Comparison of ENCODE assay signal across 6 cellular contexts in the genomic region with DNA sequence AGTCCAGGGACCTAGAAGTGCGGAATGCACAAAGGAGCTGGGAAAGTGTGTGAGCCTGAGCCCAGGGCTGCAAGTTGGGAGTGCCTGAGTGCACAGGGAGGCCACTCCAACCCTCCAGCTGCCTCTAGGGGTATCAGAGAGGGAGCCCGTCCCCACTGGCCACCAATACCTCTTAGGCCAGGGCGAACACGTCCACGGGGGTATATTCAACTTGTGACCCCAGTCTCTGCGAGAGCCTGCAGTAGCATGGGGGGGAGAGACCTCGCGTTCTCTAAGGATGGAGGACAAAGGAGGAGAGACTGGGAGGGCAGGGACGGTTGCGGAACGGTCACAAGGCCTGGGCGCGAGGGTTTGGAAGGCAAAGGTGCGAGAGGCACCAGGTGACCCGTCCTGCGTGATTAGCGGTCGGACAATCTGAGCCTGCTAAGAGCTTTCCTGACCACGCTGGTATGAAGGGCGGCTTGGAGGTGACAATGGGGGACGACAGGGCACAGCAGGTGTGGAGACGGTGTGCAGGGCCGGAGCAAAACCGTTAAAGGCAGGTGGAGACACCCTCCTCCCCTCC. TPM values are rescaled to one million over a fixed set of nuclear protein-coding genes. Genes with fewer than 3 reads are reported as not detected.
DNase-seq lines count a peak whose midpoint lies in the region; ATAC-seq and TF ChIP-seq lines count a peak whose summit lies in the region.

No MANE protein-coding gene starts in this region.

- peak overlapping the region; percentile 97 for H3K18ac ChIP-seq in neuronal stem cell (ENCODE audit: low read length)

- H3K27ac Mint-ChIP-seq in central memory CD8-positive, alpha-beta T cell (ENCODE audit: low read depth): peak overlapping the region; percentile 93

- H2BK15ac ChIP-seq in neuronal stem cell (ENCODE audit: low read length): no peak overlapping the region

- no peaks in the 10 kb centered on the region for H3K27me3 ChIP-seq in neuronal stem cell (ENCODE audit: control insufficient read depth in 3 of 3, insufficient read depth in 3 of 3, low read depth in 1 of 3, low read length in 3 of 3)

- H3K9me3 ChIP-seq in neuronal stem cell (replicated peaks in 1 of 2; ENCODE audit: control insufficient read depth in 2 of 2, insufficient read depth in 1 of 2, low read depth in 1 of 2, low read length in 2 of 2): peaks cover 0 to 1% of the 10 kb centered on the region in 2 donors

- WGBS in neuronal stem cell (ENCODE audit: extremely low coverage in 2 of 2, insufficient read length in 2 of 2, insufficient replicate concordance in 1 of 2), 2 donors: no CpG with 5 or more reads among the region's 24 CpGs

- ATAC-seq in central memory CD8-positive, alpha-beta T cell (replicated peaks; ENCODE audit: extremely low read depth, poor library complexity, severe bottlenecking): no peak
- ATAC-seq in GM19397 (IDR thresholded peaks at IDR 0.05; ENCODE audit: unreplicated experiment): no peak

- H3K9me3 Mint-ChIP-seq in central memory CD8-positive, alpha-beta T cell: no peaks in the 10 kb centered on the region

- H2AK5ac ChIP-seq in neuronal stem cell (ENCODE audit: low read depth, low read length): peak overlapping the region; percentile 48

- H4K91ac ChIP-seq in neuronal stem cell (ENCODE audit: low read depth, low read length, poor library complexity): no peak overlapping the region

- no peak for TF ChIP-seq CTCF in NB4 (IDR thresholded peaks at IDR 0.05; ENCODE audit: low read depth, low read length)

- no peak for TF ChIP-seq POLR2A in NB4 (IDR thresholded peaks at IDR 0.05; ENCODE audit: extremely low read depth, insufficient read length)

- peaks cover 11% of the 10 kb centered on the region for H3K79me1 ChIP-seq in neuronal stem cell (ENCODE audit: low read depth, low read length)

- peak overlapping the region; percentile 91 for H2AFZ ChIP-seq in neuronal stem cell (ENCODE audit: low read length)

- peak overlapping the region; percentile 47 for H2BK12ac ChIP-seq in neuronal stem cell (ENCODE audit: low read length)

- H3K4me3 Mint-ChIP-seq in central memory CD8-positive, alpha-beta T cell: peak overlapping the region; percentile 91

- peak overlapping the region; percentile 96 for H3K14ac ChIP-seq in neuronal stem cell (ENCODE audit: low read length)

- H3K4me3 ChIP-seq in NB4 (ENCODE audit: low read depth, low read length): peak overlapping the region; percentile 92
- peak overlapping the region; percentile 61 to 82 for H3K4me3 ChIP-seq in neuronal stem cell (ENCODE audit: low read length in 2 of 2)

- no peak overlapping the region for H3K27ac ChIP-seq in neuronal stem cell (replicated peaks; ENCODE audit: low read length)

- no peaks in the 10 kb centered on the region for H3K27me3 Mint-ChIP-seq in central memory CD8-positive, alpha-beta T cell

- peaks cover 20 to 42% of the 10 kb centered on the region in 2 donors for H3K36me3 ChIP-seq in neuronal stem cell (replicated peaks in 1 of 2; ENCODE audit: control insufficient read depth in 2 of 2, insufficient read depth in 2 of 2, low read length in 2 of 2)

- H3K9ac ChIP-seq in neuronal stem cell (ENCODE audit: low read depth, low read length, poor library complexity): peak overlapping the region; percentile 92

- H3K4me1 Mint-ChIP-seq in central memory CD8-positive, alpha-beta T cell: peaks cover 31% of the 10 kb centered on the region

- no peak overlapping the region for H2BK5ac ChIP-seq in neuronal stem cell (ENCODE audit: low read length)

- no peak overlapping the region for H4K8ac ChIP-seq in neuronal stem cell (ENCODE audit: low read depth, low read length)

- peaks cover 15% of the 10 kb centered on the region for H3K36me3 Mint-ChIP-seq in central memory CD8-positive, alpha-beta T cell (ENCODE audit: insufficient read depth)

- peak overlapping the region; percentile 96 for H3K4me2 ChIP-seq in neuronal stem cell (ENCODE audit: insufficient read depth, low read length, poor library complexity, severe bottlenecking)

- H3K4me1 ChIP-seq in neuronal stem cell (ENCODE audit: control insufficient read depth in 2 of 2, insufficient read depth in 1 of 2, low read depth in 1 of 2, low read length in 2 of 2): peaks cover 11 to 14% of the 10 kb centered on the region in 2 donors

- peak overlapping the region; percentile 98 for H3K23ac ChIP-seq in neuronal stem cell (ENCODE audit: low read depth, low read length, poor library complexity)

- H2BK120ac ChIP-seq in neuronal stem cell (ENCODE audit: low read depth, low read length): peak overlapping the region; percentile 6

- H3K4ac ChIP-seq in neuronal stem cell (ENCODE audit: low read length): peak overlapping the region; percentile 69

- DNase-seq in NB4 (ENCODE audit: low read depth): peak; percentile 70
- no peak for DNase-seq in central memory CD8-positive, alpha-beta T cell (ENCODE audit: low spot score in 2 of 2)
- DNase-seq in neuronal stem cell (ENCODE audit: low spot score): no peak
- no peak for DNase-seq in NOMO-1 treated with DMSO at 0.1 percent for 48 hours (lab: John Stamatoyannopoulos, UW; ENCODE audit: unreplicated experiment)
- DNase-seq in activated gamma-delta T cell (lab: John Stamatoyannopoulos, UW): no peak

RNA-seq across cellular contexts. Expression of gene CD320, which starts 0.7 kb away (rescaled TPM):
- 28.0 TPM for polyA plus RNA-seq in neuronal stem cell (2013, experiment 1 of 2)
- 26.3 TPM for polyA plus RNA-seq in neuronal stem cell (2013, experiment 2 of 2)

RNA-seq across cellular contexts. Expression of gene NDUFA7, which starts 13.7 kb away (rescaled TPM):
- 187 TPM for polyA plus RNA-seq in neuronal stem cell (2013, experiment 1 of 2)
- 184 TPM for polyA plus RNA-seq in neuronal stem cell (2013, experiment 2 of 2)

RNA-seq across cellular contexts. Expression of gene RPS28, which starts 13.8 kb away (rescaled TPM):
- 2,413 TPM for polyA plus RNA-seq in neuronal stem cell (2013, experiment 1 of 2)
- 2,325 TPM for polyA plus RNA-seq in neuronal stem cell (2013, experiment 2 of 2)

RNA-seq across cellular contexts. Expression of gene KANK3, which starts 35.6 kb away (rescaled TPM):
- polyA plus RNA-seq in neuronal stem cell (2013, experiment 1 of 2): 0.50 TPM
- 0.57 TPM for polyA plus RNA-seq in neuronal stem cell (2013, experiment 2 of 2)

RNA-seq across cellular contexts. Expression of gene ANGPTL4, which starts 56.5 kb away (rescaled TPM):
- polyA plus RNA-seq in neuronal stem cell (2013, experiment 1 of 2): 2.7 TPM
- polyA plus RNA-seq in neuronal stem cell (2013, experiment 2 of 2): 3.0 TPM
